ENCODE assay signal across 13 cellular contexts in the genomic region with DNA sequence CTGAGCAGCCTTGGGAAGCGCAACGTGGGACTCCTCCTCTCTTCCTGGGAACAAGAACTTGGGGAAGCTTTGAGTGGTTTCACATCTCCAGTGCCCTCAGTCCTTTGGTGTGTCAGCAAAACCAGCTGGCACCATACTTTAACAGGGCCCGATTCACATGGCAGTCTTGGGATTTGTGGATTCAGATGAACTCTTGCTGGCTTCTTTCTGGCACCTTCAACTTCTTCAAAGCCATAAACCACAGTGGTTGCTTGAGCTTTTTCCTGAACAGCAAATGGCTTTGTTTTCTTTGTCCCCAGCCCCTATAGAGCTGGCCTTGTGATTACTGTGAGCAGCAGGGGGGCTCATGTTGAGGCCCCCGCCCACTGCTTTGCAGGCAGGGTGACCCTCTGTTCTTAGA.
DNase-seq lines count a peak whose midpoint lies in the region; TF ChIP-seq lines count a peak whose summit lies in the region.
"Had no signal": no experiment of that assay in that cellular context is flagged by ENCODE, and none has a peak within 500 bp of the region (broad histone marks: within the 10 kb centered on the region; RNA-seq: fewer than 3 reads in every experiment).

No MANE protein-coding gene starts in this region.

- H3K36me3 ChIP-seq in HUES64 (ENCODE audit: insufficient read depth, low read length): no peaks in the 10 kb centered on the region
- no peaks in the 10 kb centered on the region for H3K36me3 ChIP-seq in neural progenitor cell

- no peak overlapping the region for H3K27ac ChIP-seq in H9 (ENCODE audit: insufficient read length, low read depth, low read length)
- peak overlapping the region; percentile 34; the same call in 1 of the 2 replicates for H3K27ac ChIP-seq in HUES64 (ENCODE audit: low read depth, low read length)
- H3K27ac ChIP-seq in neural progenitor cell: no peak overlapping the region
- H3K27ac ChIP-seq: A549 had no signal

- no CpG with 5 or more reads among the region's 4 CpGs for WGBS in H9 (ENCODE audit: extremely low coverage, insufficient read length, low lambda C conversion rate)
- 22% methylated on average over 4 of the region's 4 CpGs for whole genome bisulfite sequencing in HUES64

- no peak overlapping the region for H3K4me3 ChIP-seq in HUES64 (ENCODE audit: low read length)
- H3K4me3 ChIP-seq in neural progenitor cell: no peak overlapping the region
- H3K4me3 ChIP-seq: A549 had no signal

- H3K18ac ChIP-seq in H9 (ENCODE audit: insufficient read length, low read depth, low read length): peak overlapping the region; percentile 41

- H3K14ac ChIP-seq in H9 (ENCODE audit: insufficient read depth, low read length): no peak overlapping the region

- no peak overlapping the region for H4K91ac ChIP-seq in H9 (ENCODE audit: insufficient read length, low read depth, low read length)

- no peak overlapping the region for H2AFZ ChIP-seq in H9 (ENCODE audit: low read length)
- peak overlapping the region; percentile 14 for H2AFZ ChIP-seq in neural progenitor cell (replicated peaks)

- no peak overlapping the region for H2BK5ac ChIP-seq in H9 (ENCODE audit: insufficient read length, low read length)

- H3K27ac Mint-ChIP-seq in H9 (peak overlapping the region in 1 of 3 experiments; percentile 39; a peak in 1 of 7 replicates), neural progenitor cell (no peak overlapping the region)
- H3K27ac Mint-ChIP-seq: CD14-positive monocyte; CD8-positive, alpha-beta T cell had no signal

- peaks cover 6% of the 10 kb centered on the region for H3K9me3 ChIP-seq in H9 (ENCODE audit: control insufficient read depth, low read depth, low read length)
- no peaks in the 10 kb centered on the region; the same call in 1 of the 2 replicates for H3K9me3 ChIP-seq in HUES64 (ENCODE audit: insufficient read depth, low read depth, low read length)
- no peaks in the 10 kb centered on the region for H3K9me3 ChIP-seq in neural progenitor cell (ENCODE audit: low read depth)
- H3K9me3 ChIP-seq: A549 had no signal

- H2BK15ac ChIP-seq in H9 (ENCODE audit: low read depth, low read length): no peak overlapping the region

- no peak overlapping the region for H3K4me3 Mint-ChIP-seq in H9
- no peak overlapping the region for H3K4me3 Mint-ChIP-seq in neural progenitor cell
- H3K4me3 Mint-ChIP-seq: CD14-positive monocyte; CD8-positive, alpha-beta T cell had no signal

- H3K27me3 Mint-ChIP-seq in H9 (ENCODE audit: low read depth) (no peaks in the 10 kb centered on the region), neural progenitor cell (ENCODE audit: insufficient read depth, low read depth) (peaks cover 4% of the 10 kb centered on the region)

- H4K8ac ChIP-seq in H9 (replicated peaks; ENCODE audit: insufficient read length, low read depth, low read length): no peak overlapping the region

- H3K56ac ChIP-seq in H9 (ENCODE audit: insufficient read length, low read depth, low read length): no peak overlapping the region

- H3K27me3 ChIP-seq in H9 (ENCODE audit: insufficient read depth, low read length) (no peaks in the 10 kb centered on the region), HUES64 (ENCODE audit: insufficient read depth, low read length) (no peaks in the 10 kb centered on the region), neural progenitor cell (peaks cover 15% of the 10 kb centered on the region)

- no peak overlapping the region for H2BK20ac ChIP-seq in H9 (ENCODE audit: low read depth, low read length, poor library complexity, severe bottlenecking)

- peaks cover 48 to 55% of the 10 kb centered on the region in 2 experiments for H3K4me1 Mint-ChIP-seq in H9
- H3K4me1 Mint-ChIP-seq in neural progenitor cell: peaks cover 26% of the 10 kb centered on the region

- H3K36me3 Mint-ChIP-seq in H9 (ENCODE audit: insufficient read depth in 1 of 3, low read depth in 3 of 3) (peaks cover 0 to 10% (median 9%) of the 10 kb centered on the region in 3 experiments; a peak in 5 of 7 replicates), neural progenitor cell (no peaks in the 10 kb centered on the region)
- H3K36me3 Mint-ChIP-seq: CD14-positive monocyte; CD8-positive, alpha-beta T cell had no signal

- no peaks in the 10 kb centered on the region for H3K79me1 ChIP-seq in H9 (ENCODE audit: insufficient read depth, low read depth, low read length, poor library complexity, severe bottlenecking)

- H3F3A ChIP-seq in neural progenitor cell (ENCODE audit: low read depth): peaks cover 15% of the 10 kb centered on the region

- H3K4me1 ChIP-seq in H9 (ENCODE audit: insufficient read depth, low read length) (peaks cover 24% of the 10 kb centered on the region), HUES64 (ENCODE audit: insufficient read depth, low read length) (peaks cover 40% of the 10 kb centered on the region), neural progenitor cell (peaks cover 26% of the 10 kb centered on the region)
- H3K4me1 ChIP-seq: A549 had no signal

- H3K4ac ChIP-seq in H9 (ENCODE audit: low read depth, low read length): no peak overlapping the region

- H3T11ph ChIP-seq in H9 (ENCODE audit: low read length): no peak overlapping the region

- H4K20me1 ChIP-seq in H9 (ENCODE audit: control insufficient read depth, insufficient read depth, insufficient read length) (no peaks in the 10 kb centered on the region), neural progenitor cell (ENCODE audit: low read depth) (no peaks in the 10 kb centered on the region)

- H3K4me2 ChIP-seq in H9 (ENCODE audit: insufficient read depth, insufficient read length, low read length): no peak overlapping the region
- H3K4me2 ChIP-seq in neural progenitor cell: peak overlapping the region; percentile 46
- H3K4me2 ChIP-seq: A549 had no signal

- H3K23me2 ChIP-seq in H9 (ENCODE audit: insufficient read length, low read depth, low read length, poor library complexity, severe bottlenecking): no peaks in the 10 kb centered on the region

- H4K5ac ChIP-seq in H9 (ENCODE audit: insufficient read length, low read depth, low read length): no peak overlapping the region

- H3K9me3 Mint-ChIP-seq in H9: peaks cover 11 to 12% of the 10 kb centered on the region in 2 experiments
- H3K9me3 Mint-ChIP-seq in neural progenitor cell: no peaks in the 10 kb centered on the region
- H3K9me3 Mint-ChIP-seq: CD8-positive, alpha-beta T cell had no signal

- H2BK12ac ChIP-seq in H9 (ENCODE audit: insufficient read length, low read depth, low read length): peak overlapping the region; percentile 46

- DNase-seq in H9: no peak
- peak; percentile 73 for DNase-seq in foreskin melanocyte
- DNase-seq in neural progenitor cell (ENCODE audit: low spot score): peak; percentile 16
- no peak for DNase-seq in Ammon's horn (ENCODE audit: low spot score)
- DNase-seq in LoVo (ENCODE audit: low spot score): no peak
- DNase-seq in activated naive CD4-positive, alpha-beta T cell treated with anti-CD3 and anti-CD28 coated beads, Interleukin-2, amount 50 U/mL, for 16 hours: no peak
- DNase-seq: CD8-positive, alpha-beta T cell; COR-L47; DND-41; GF-D8 had no signal

- H3K23ac ChIP-seq in H9 (ENCODE audit: insufficient read length, low read depth, low read length): no peak overlapping the region

- no peaks in the 10 kb centered on the region for H3K79me2 ChIP-seq in H9 (ENCODE audit: insufficient read depth, low read length)
- no peaks in the 10 kb centered on the region for H3K79me2 ChIP-seq in neural progenitor cell (ENCODE audit: low read depth)

- H2AK5ac ChIP-seq in H9 (ENCODE audit: insufficient read length, low read length): no peak overlapping the region

- H3K9ac ChIP-seq in H9 (ENCODE audit: extremely low read depth, insufficient read length, low read length) (no peak overlapping the region), HUES64 (ENCODE audit: low read depth, low read length) (0 out of 2 replicates have a peak overlapping the region, but pooled peaks have one; percentile 8), neural progenitor cell (no peak overlapping the region)

- no peak for TF ChIP-seq CTCF in H9 (conservative IDR thresholded peaks at IDR 0.05)
- no peak for TF ChIP-seq CTCF in neural progenitor cell (IDR thresholded peaks at IDR 0.05)

- H2BK120ac ChIP-seq in H9 (ENCODE audit: low read depth, low read length, poor library complexity, severe bottlenecking): no peak overlapping the region

Comparison
In these comparisons a context has a peak if more than half of its experiments do, and no peak if none do; other contexts are left out.
1. DNase-seq: peak in foreskin melanocyte (single experiment) and neural progenitor cell (single experiment); none in H9 (single experiment), Ammon's horn (single experiment), LoVo (single experiment) and activated naive CD4-positive, alpha-beta T cell treated with anti-CD3 and anti-CD28 coated beads, Interleukin-2, amount 50 U/mL, for 16 hours (single experiment).